ENCODE assay signal across 8 cellular contexts in genomic region chr2:229922449-229923386, GRCh38. TPM values are rescaled to one million over a fixed set of nuclear protein-coding genes. Genes with fewer than 3 reads are reported as not detected.
DNase-seq lines count a peak whose midpoint lies in the region; ATAC-seq and TF ChIP-seq lines count a peak whose summit lies in the region.

TSS of gene FBXO36 (plus strand) at chr2:229922503. CDS start at chr2:229922514, 11 bp downstream.

- peak within 1 kb of the TSS; percentile 90 for H3K4me3 ChIP-seq in MM.1S (ENCODE audit: low read length)
- peak within 1 kb of the TSS; percentile 90 for H3K4me3 ChIP-seq in iPS-11a (ENCODE audit: low read depth, low read length)
- peak within 1 kb of the TSS; percentile 97 for H3K4me3 ChIP-seq in skeletal muscle satellite cell (ENCODE audit: low read length)

- DNase-seq in GM10248 (ENCODE audit: extremely low spot score) (peak; percentile 90), HCEC 1CT (peak; percentile 51), MM.1S (peak; percentile 86), cortex of kidney (lab: John Stamatoyannopoulos, UW) (no peak)

- peak within 1 kb of the TSS; percentile 97 for H2AFZ ChIP-seq in MM.1S (ENCODE audit: low read length)

- CTCF ChIA-PET in GM10248 (lab: Yijun Ruan, JAX) = interaction anchor here (4.0 kb wide), 1 partner anchor 12 kb away, joined by 22 read pairs; no protein-coding TSS in a partner anchor

- no peaks in the 10 kb centered on the region for H3K9me2 ChIP-seq in MM.1S (replicated peaks; ENCODE audit: insufficient read depth, low read length)

- peaks cover 15% of the 10 kb centered on the region for H3F3A ChIP-seq in MM.1S (ENCODE audit: insufficient read depth, low read length)

- no peaks in the 10 kb centered on the region for H3K27me3 ChIP-seq in MM.1S (replicated peaks; ENCODE audit: insufficient read depth, low read length)
- no peaks in the 10 kb centered on the region for H3K27me3 ChIP-seq in skeletal muscle satellite cell (ENCODE audit: control insufficient read depth, insufficient read depth, low read length)

- peaks cover 38% of the 10 kb centered on the region for H3K79me2 ChIP-seq in MM.1S (ENCODE audit: low read length)

- H3K9ac ChIP-seq in MM.1S (ENCODE audit: low read length) (peak within 1 kb of the TSS; percentile 89), skeletal muscle satellite cell (ENCODE audit: low read depth, low read length) (peak within 1 kb of the TSS; percentile 99)

- ATAC-seq in SK-N-SH treated with all-trans-retinoic acid at 6 μM for 48 hours = peak; percentile 78

- H3K27ac ChIP-seq in MM.1S (ENCODE audit: low read length) = peak within 1 kb of the TSS; percentile 91
- peak within 1 kb of the TSS; percentile 97 for H3K27ac ChIP-seq in angular gyrus (ENCODE audit: low read depth, low read length)

- H3K36me3 ChIP-seq in MM.1S (replicated peaks; ENCODE audit: insufficient read depth, low read length) (no peaks in the 10 kb centered on the region), skeletal muscle satellite cell (ENCODE audit: insufficient read depth, low read length) (peaks cover 6% of the 10 kb centered on the region)

- 0 out of 2 replicates have a peak, but pooled peaks cover 5% of the 10 kb centered on the region for H3K4me1 ChIP-seq in MM.1S (ENCODE audit: low read length)
- peaks cover 16% of the 10 kb centered on the region for H3K4me1 ChIP-seq in skeletal muscle satellite cell (ENCODE audit: control insufficient read depth, insufficient read depth, low read length)

- POLR2A ChIA-PET in GM10248 (lab: Yijun Ruan, JAX) = interaction anchor here (0.8 kb wide), 1 partner anchor 1052 kb away, joined by 3 read pairs; no protein-coding TSS in a partner anchor

- H4K20me1 ChIP-seq in MM.1S (ENCODE audit: insufficient read depth, low read length) = no peaks in the 10 kb centered on the region

- H3K9me3 ChIP-seq in MM.1S (replicated peaks; ENCODE audit: insufficient read depth, low read length) = no peaks in the 10 kb centered on the region
- no peaks in the 10 kb centered on the region for H3K9me3 ChIP-seq in skeletal muscle satellite cell (replicated peaks; ENCODE audit: low read length)

- H3K4me2 ChIP-seq in MM.1S (ENCODE audit: low read depth, low read length) (peak within 1 kb of the TSS; percentile 84), skeletal muscle satellite cell (ENCODE audit: low read length) (peak within 1 kb of the TSS; percentile 90)

- TF ChIP-seq CTCF in GM10248 (IDR thresholded peaks at IDR 0.05; ENCODE audit: control extremely low read depth, extremely low read depth, low read depth, missing control alignments) (no peak), MM.1S (IDR thresholded peaks at IDR 0.05; ENCODE audit: low read length) (no peak)

TF ChIP-seq in SK-N-SH treated with all-trans-retinoic acid at 6 μM for 48 hours, 23 proteins besides CTCF, POLR2A, EP300 and RAD21:
- TF ChIP-seq ISL1 (CRISPR knock-in tag; IDR thresholded peaks at IDR 0.05) (no peak), CSDC2 (CRISPR knock-in tag; IDR thresholded peaks at IDR 0.05) (no peak), ESRRG (CRISPR knock-in tag; IDR thresholded peaks at IDR 0.05) (no peak)
TF ChIP-seq in SK-N-SH treated with all-trans-retinoic acid at 6 μM for 48 hours: peak in this region for 0.

RNA-seq across cellular contexts. Expression of gene FBXO36, which starts in this region (rescaled TPM):
- total RNA-seq in skeletal muscle satellite cell (2012; rRNA removed) = 3.3 and 4.2 TPM in 2 replicates
